In genomic region chr11:86245369-86246292, GRCh38 we compare ENCODE assay signal across 9 cellular contexts. TPM values are rescaled to one million over a fixed set of nuclear protein-coding genes. Genes with fewer than 3 reads are reported as not detected.
DNase-seq lines count a peak whose midpoint lies in the region; ATAC-seq, FAIRE-seq and TF ChIP-seq lines count a peak whose summit lies in the region.
"Had no signal": no experiment of that assay in that cellular context is flagged by ENCODE, and none has a peak within 500 bp of the region (broad histone marks: within the 10 kb centered on the region; RNA-seq: fewer than 3 reads in every experiment).

No MANE protein-coding gene starts in this region.

- H3K4me3 ChIP-seq in OCI-LY3 (ENCODE audit: low read length), result peak overlapping the region; percentile 78
- H3K4me3 ChIP-seq in astrocyte of the cerebellum (ENCODE audit: low read depth, low read length), result peak overlapping the region; percentile 81
- peak overlapping the region; percentile 89 to 93 for H3K4me3 ChIP-seq in kidney (ENCODE audit: low read length in 2 of 2)

- no peaks in the 10 kb centered on the region for H3K9me3 Mint-ChIP-seq in stimulated activated memory B cell treated with anti-CD40 and anti-IgM and Interleukin-4, amounts not matched to agents 10 μg/mL and 1 μg/mL and 100 μg/mL, for 72 hours
- no peaks in the 10 kb centered on the region for H3K9me3 Mint-ChIP-seq in osteocyte (ENCODE audit: unreplicated experiment)

- TF ChIP-seq CTCF in OCI-LY3 (IDR thresholded peaks at IDR 0.05; ENCODE audit: low read depth, low read length) (no peak), astrocyte of the cerebellum (IDR thresholded peaks at IDR 0.05; ENCODE audit: low read depth, low read length, missing control alignments) (no peak), kidney (IDR thresholded peaks at IDR 0.05; ENCODE audit: borderline replicate concordance, extremely low read depth, insufficient read depth) (no peak), osteocyte (IDR thresholded peaks at IDR 0.05) (no peak)

- ATAC-seq in HG02759 (IDR thresholded peaks at IDR 0.05; ENCODE audit: unreplicated experiment), result peak; percentile 5
- ATAC-seq in stimulated activated memory B cell treated with anti-CD40 and anti-IgM and Interleukin-4, amounts not matched to agents 10 μg/mL and 1 μg/mL and 100 μg/mL, for 72 hours, result peak; percentile 61

- no peak overlapping the region for H3K4me3 Mint-ChIP-seq in stimulated activated memory B cell treated with anti-CD40 and anti-IgM and Interleukin-4, amounts not matched to agents 10 μg/mL and 1 μg/mL and 100 μg/mL, for 72 hours
- no peak overlapping the region for H3K4me3 Mint-ChIP-seq in osteocyte (ENCODE audit: unreplicated experiment)

- H3K4me1 ChIP-seq in ES-I3 (ENCODE audit: insufficient read depth, low read length) (no peaks in the 10 kb centered on the region), OCI-LY3 (ENCODE audit: low read length) (peaks cover 67% of the 10 kb centered on the region), kidney (ENCODE audit: control insufficient read depth in 1 of 2, insufficient read depth in 1 of 2, low read depth in 1 of 2, low read length in 2 of 2) (peaks cover 8 to 14% of the 10 kb centered on the region in 2 donors)

- peaks cover 45% of the 10 kb centered on the region for H4K20me1 ChIP-seq in OCI-LY3 (ENCODE audit: insufficient read depth, low read length)

- H3K27ac ChIP-seq in OCI-LY3 (ENCODE audit: low read length) (peak overlapping the region; percentile 90), kidney (ENCODE audit: low read depth in 2 of 2, low read length in 2 of 2) (peak overlapping the region; percentile 97 to 98)

- H3K79me2 ChIP-seq in OCI-LY3 (ENCODE audit: low read length), result peaks cover 56% of the 10 kb centered on the region

- no peaks in the 10 kb centered on the region for H3K27me3 ChIP-seq in OCI-LY3 (ENCODE audit: low read depth, low read length)

- intact Hi-C loops in kidney (cut with DNase I), result no loop called here

- H3K4me1 Mint-ChIP-seq in stimulated activated memory B cell treated with anti-CD40 and anti-IgM and Interleukin-4, amounts not matched to agents 10 μg/mL and 1 μg/mL and 100 μg/mL, for 72 hours, result peaks cover 33% of the 10 kb centered on the region
- peaks cover 35% of the 10 kb centered on the region for H3K4me1 Mint-ChIP-seq in osteocyte (ENCODE audit: unreplicated experiment)

- H3K9me3 ChIP-seq in ES-I3 (ENCODE audit: control insufficient read depth, insufficient read depth, low read length) (no peaks in the 10 kb centered on the region), OCI-LY3 (ENCODE audit: insufficient read depth, low read length) (no peaks in the 10 kb centered on the region), kidney (ENCODE audit: control insufficient read depth in 1 of 2, low read length in 2 of 2) (no peaks in the 10 kb centered on the region)

- peak overlapping the region; percentile 87 for H3K4me2 ChIP-seq in OCI-LY3 (ENCODE audit: low read length)

- FAIRE-seq in kidney (lab: Jason Lieb, UNC), result no peak
- FAIRE-seq: TTC549 had no signal

- no peak for DNase-seq in astrocyte of the cerebellum (ENCODE audit: low read depth)
- DNase-seq in kidney, result no peak
- no peak for DNase-seq in osteocyte (ENCODE audit: extremely low spot score, unreplicated experiment)
- no peak for DNase-seq in GDM1 (lab: John Stamatoyannopoulos, UW)

- no peak overlapping the region for H3K27ac Mint-ChIP-seq in stimulated activated memory B cell treated with anti-CD40 and anti-IgM and Interleukin-4, amounts not matched to agents 10 μg/mL and 1 μg/mL and 100 μg/mL, for 72 hours
- no peak overlapping the region for H3K27ac Mint-ChIP-seq in osteocyte (ENCODE audit: unreplicated experiment)

- H3K36me3 Mint-ChIP-seq in stimulated activated memory B cell treated with anti-CD40 and anti-IgM and Interleukin-4, amounts not matched to agents 10 μg/mL and 1 μg/mL and 100 μg/mL, for 72 hours, result peaks cover 13% of the 10 kb centered on the region
- no peaks in the 10 kb centered on the region for H3K36me3 Mint-ChIP-seq in osteocyte (ENCODE audit: unreplicated experiment)

- peak overlapping the region; percentile 96 for H3K9ac ChIP-seq in ES-I3 (ENCODE audit: low read depth, low read length)
- H3K9ac ChIP-seq in OCI-LY3 (ENCODE audit: low read length), result peak overlapping the region; percentile 94
- H3K9ac ChIP-seq in kidney (ENCODE audit: low read length in 2 of 2), result peak overlapping the region; percentile 91 to 97

- H3K36me3 ChIP-seq in ES-I3 (ENCODE audit: insufficient read depth, low read length), result no peaks in the 10 kb centered on the region
- no peaks in the 10 kb centered on the region for H3K36me3 ChIP-seq in OCI-LY3 (replicated peaks; ENCODE audit: low read depth, low read length)
- H3K36me3 ChIP-seq in kidney (ENCODE audit: control insufficient read depth in 1 of 2, insufficient read depth in 2 of 2, low read length in 2 of 2), result no peaks in the 10 kb centered on the region

- H3K27me3 Mint-ChIP-seq in stimulated activated memory B cell treated with anti-CD40 and anti-IgM and Interleukin-4, amounts not matched to agents 10 μg/mL and 1 μg/mL and 100 μg/mL, for 72 hours, result no peaks in the 10 kb centered on the region
- H3K27me3 Mint-ChIP-seq in osteocyte (ENCODE audit: unreplicated experiment), result peaks cover 18% of the 10 kb centered on the region

- peak overlapping the region; percentile 51; the same call in 1 of the 2 replicates for H2AFZ ChIP-seq in OCI-LY3 (ENCODE audit: low read depth, low read length)

- in situ Hi-C loops in astrocyte of the cerebellum (cut with HindIII; ENCODE audit: low sequenced_read_pairs), result no loop called here

RNA-seq across cellular contexts. Expression of gene EED, which starts 1.1 kb away (rescaled TPM):
- total RNA-seq in kidney (21.1 TPM), osteocyte (16.5 and 18.5 TPM in 2 replicates)
- polyA plus RNA-seq in kidney (ENCODE audit: insufficient read depth, low read depth, low replicate concordance), result 14.9 TPM

RNA-seq across cellular contexts. Expression of gene HIKESHI, which starts 56.4 kb away (rescaled TPM):
- total RNA-seq in kidney (26.9 TPM), osteocyte (33.6 and 38.8 TPM in 2 replicates)
- 47.0 TPM for polyA plus RNA-seq in kidney (ENCODE audit: insufficient read depth, low read depth, low replicate concordance)
